7 cellular contexts compared by ENCODE assay signal in genomic region chr6:149961728-149962425, GRCh38. TPM values are rescaled to one million over a fixed set of nuclear protein-coding genes. Genes with fewer than 3 reads are reported as not detected.
A peak's percentile ranks its signal among the peaks of the same experiment; 100 is the strongest.
DNase-seq lines count a peak whose midpoint lies in the region; ATAC-seq and TF ChIP-seq lines count a peak whose summit lies in the region.

No MANE protein-coding gene starts in this region.

- H2AFZ ChIP-seq in MM.1S (ENCODE audit: low read length), result no peak overlapping the region

- H3K9ac ChIP-seq in MM.1S (ENCODE audit: low read length), result no peak overlapping the region

- H3K9me3 ChIP-seq in MM.1S (replicated peaks; ENCODE audit: insufficient read depth, low read length) (no peaks in the 10 kb centered on the region), psoas muscle (no peaks in the 10 kb centered on the region)

- peaks cover 0 to 6% (median 0%) of the 10 kb centered on the region in 3 donors for H3K36me3 Mint-ChIP-seq in naive thymus-derived CD8-positive, alpha-beta T cell

- H3K36me3 ChIP-seq in MM.1S (replicated peaks; ENCODE audit: insufficient read depth, low read length), result no peaks in the 10 kb centered on the region
- no peaks in the 10 kb centered on the region for H3K36me3 ChIP-seq in psoas muscle (ENCODE audit: insufficient read depth in 1 of 2, low read depth in 1 of 2)

- peak; percentile 24 to 47 for ATAC-seq in naive thymus-derived CD8-positive, alpha-beta T cell
- ATAC-seq in HG03460 (IDR thresholded peaks at IDR 0.05; ENCODE audit: unreplicated experiment) (no peak), psoas muscle (no peak)

- no peaks in the 10 kb centered on the region for H4K20me1 ChIP-seq in MM.1S (ENCODE audit: insufficient read depth, low read length)

- H3K4me3 ChIP-seq in MM.1S (ENCODE audit: low read length) (no peak overlapping the region), psoas muscle (no peak overlapping the region)

- no peak overlapping the region for H3K4me2 ChIP-seq in MM.1S (ENCODE audit: low read depth, low read length)

- H3K9me3 Mint-ChIP-seq in naive thymus-derived CD8-positive, alpha-beta T cell, result no peaks in the 10 kb centered on the region

- H3K27ac Mint-ChIP-seq in naive thymus-derived CD8-positive, alpha-beta T cell, result no peak overlapping the region

- H3K4me1 Mint-ChIP-seq in naive thymus-derived CD8-positive, alpha-beta T cell, result peaks cover 19 to 32% (median 29%) of the 10 kb centered on the region in 4 donors

- H3F3A ChIP-seq in MM.1S (ENCODE audit: insufficient read depth, low read length), result no peaks in the 10 kb centered on the region

- peak overlapping the region in 2 of 10 donors; percentile 1 to 48 for H3K4me3 Mint-ChIP-seq in naive thymus-derived CD8-positive, alpha-beta T cell

- POLR2A ChIA-PET in naive thymus-derived CD8-positive, alpha-beta T cell (lab: Charles Lee), result interaction anchor here (1.1 to 1.5 kb wide), 2 partner anchors 27 to 45 kb away, joined by 3 to 4 read pairs; no protein-coding TSS in a partner anchor

- in situ Hi-C loops in G401 (cut with HindIII; ENCODE audit: low sequenced_read_pairs), result no loop called here

- TF ChIP-seq CTCF in MM.1S (IDR thresholded peaks at IDR 0.05; ENCODE audit: low read length), result peak; percentile 13
- TF ChIP-seq CTCF in psoas muscle (IDR thresholded peaks at IDR 0.05), result no peak

- no peaks in the 10 kb centered on the region for H3K79me2 ChIP-seq in MM.1S (ENCODE audit: low read length)

- peaks cover 53% of the 10 kb centered on the region for H3K27me3 ChIP-seq in MM.1S (replicated peaks; ENCODE audit: insufficient read depth, low read length)
- H3K27me3 ChIP-seq in psoas muscle (ENCODE audit: insufficient read depth in 3 of 3, low read length in 2 of 3), result peaks cover 0 to 81% (median 23%) of the 10 kb centered on the region in 3 donors

- H3K4me1 ChIP-seq in MM.1S (ENCODE audit: low read length) (no peaks in the 10 kb centered on the region), psoas muscle (peaks cover 7% of the 10 kb centered on the region)

- intact Hi-C loops in psoas muscle (cut with DNase I), result no loop called here

- DNase-seq in G401 (ENCODE audit: low spot score) (peak; percentile 7), MM.1S (peak; percentile 18), substantia nigra (lab: John Stamatoyannopoulos, UW) (no peak), psoas muscle (no peak)
- peak; percentile 54 for DNase-seq in activated CD8-positive, alpha-beta memory T cell treated with anti-CD3 and anti-CD28 coated beads, Interleukin-2, amount 50 U/mL, for 48 hours
- peak in 6 of 10 donors; percentile 35 to 51 (median 46) for DNase-seq in naive thymus-derived CD8-positive, alpha-beta T cell

- no peak overlapping the region for H3K27ac ChIP-seq in MM.1S (ENCODE audit: low read length)
- no peak overlapping the region for H3K27ac ChIP-seq in substantia nigra (ENCODE audit: low read depth, low read length, poor library complexity, severe bottlenecking)
- H3K27ac ChIP-seq in psoas muscle, result no peak overlapping the region

- 69 to 76% (median 74%) methylated on average over 6 of the region's 6 CpGs for WGBS in psoas muscle, 3 donors

- H3K9me2 ChIP-seq in MM.1S (replicated peaks; ENCODE audit: insufficient read depth, low read length), result no peaks in the 10 kb centered on the region

- H3K27me3 Mint-ChIP-seq in naive thymus-derived CD8-positive, alpha-beta T cell, result peaks cover 48 to 89% (median 68%) of the 10 kb centered on the region in 5 donors

RNA-seq across cellular contexts. Expression of gene ULBP1, which starts 1.9 kb away (rescaled TPM):
- total RNA-seq in G401 (2014; rRNA removed; shearing (Covaris generic)), result not detected in 2 replicates
- under 1 TPM in 1 of 2 experiments, not detected in 1; 0.16 TPM for total RNA-seq in naive thymus-derived CD8-positive, alpha-beta T cell
- polyA plus RNA-seq in naive thymus-derived CD8-positive, alpha-beta T cell, result not detected
- total RNA-seq in psoas muscle, result under 1 TPM; 0.06 to 0.12 (median 0.10) TPM
- polyA plus RNA-seq in psoas muscle, result under 1 TPM; 0.03 to 0.10 (median 0.03) TPM

RNA-seq across cellular contexts. Expression of gene ULBP2, which starts 20.1 kb away (rescaled TPM):
- total RNA-seq in G401 (2014; rRNA removed; shearing (Covaris generic)), result 1.9 TPM in 1 of 2 replicates, not detected in the other
- total RNA-seq in naive thymus-derived CD8-positive, alpha-beta T cell, result not detected
- polyA plus RNA-seq in naive thymus-derived CD8-positive, alpha-beta T cell, result under 1 TPM in 2 of 3 donors, not detected in 1; 0.37 to 0.41 TPM
- under 1 TPM in 3 of 4 donors, not detected in 1; 0.25 to 0.75 (median 0.69) TPM for total RNA-seq in psoas muscle
- under 1 TPM; 0.17 to 0.81 (median 0.59) TPM for polyA plus RNA-seq in psoas muscle

RNA-seq across cellular contexts. Expression of gene RAET1G, which starts 39.0 kb away (rescaled TPM):
- total RNA-seq in G401 (2014; rRNA removed; shearing (Covaris generic)), result not detected in 2 replicates
- total RNA-seq in naive thymus-derived CD8-positive, alpha-beta T cell, result not detected
- polyA plus RNA-seq in naive thymus-derived CD8-positive, alpha-beta T cell, result not detected
- total RNA-seq in psoas muscle, result 1 to 10 TPM in 1 of 4 donors, under 1 TPM in 2, not detected in 1; 0.40 to 1.1 (median 0.64) TPM
- under 1 TPM; 0.04 to 0.73 (median 0.24) TPM for polyA plus RNA-seq in psoas muscle

Comparison
In these comparisons a context has a peak if more than half of its experiments do, and no peak if none do; other contexts are left out.
1. DNase-seq: peak in G401 (single experiment), MM.1S (single experiment), activated CD8-positive, alpha-beta memory T cell treated with anti-CD3 and anti-CD28 coated beads, Interleukin-2, amount 50 U/mL, for 48 hours (single experiment) and naive thymus-derived CD8-positive, alpha-beta T cell (6 of 10); none in substantia nigra (0 of 49) and psoas muscle (0 of 2).
2. ATAC-seq: peak in naive thymus-derived CD8-positive, alpha-beta T cell (2 of 2); none in HG03460 (single experiment) and psoas muscle (0 of 4).